Comparison of ENCODE assay signal across 21 cellular contexts in the genomic region with DNA sequence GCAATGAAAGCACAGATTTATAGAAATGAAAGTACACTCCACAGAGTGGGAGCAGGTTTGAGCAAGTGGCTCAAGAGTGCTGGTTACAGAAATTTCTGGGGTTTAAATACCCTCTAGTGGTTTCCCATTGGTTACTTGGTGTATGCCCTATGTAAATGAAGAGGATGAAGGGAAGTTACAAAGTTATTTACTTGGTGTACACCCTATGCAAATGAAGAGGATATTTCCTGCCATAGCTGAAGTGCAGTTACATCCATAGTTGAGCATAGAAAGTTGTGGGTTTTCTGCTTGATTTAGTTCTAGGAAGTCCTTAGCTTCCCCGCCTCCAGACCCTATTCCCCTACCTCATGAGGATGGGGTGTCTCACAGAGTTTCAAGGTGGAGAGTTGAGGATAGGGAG. TPM values are rescaled to one million over a fixed set of nuclear protein-coding genes. Genes with fewer than 3 reads are reported as not detected.
DNase-seq lines count a peak whose midpoint lies in the region; ATAC-seq and TF ChIP-seq lines count a peak whose summit lies in the region.
"Had no signal": no experiment of that assay in that cellular context is flagged by ENCODE, and none has a peak within 500 bp of the region (broad histone marks: within the 10 kb centered on the region; RNA-seq: fewer than 3 reads in every experiment).

No MANE protein-coding gene starts in this region.

- no peak for TF ChIP-seq CTCF in activated CD8-positive, alpha-beta T cell treated with anti-CD3 and anti-CD28 coated beads for 36 hours (IDR thresholded peaks at IDR 0.05)
- no peak for TF ChIP-seq CTCF in thoracic aorta (IDR thresholded peaks at IDR 0.05)
- no peak for TF ChIP-seq CTCF in gastrocnemius medialis (IDR thresholded peaks at IDR 0.05 in 4 of 5, conservative IDR thresholded peaks at IDR 0.05 in 1 of 5)

- H3K4me1 Mint-ChIP-seq in activated CD8-positive, alpha-beta T cell treated with anti-CD3 and anti-CD28 coated beads, Interleukin-2, amount 10 ng/mL, durations not matched to agents 7 days and 5 days (ENCODE audit: low read depth) = peaks cover 11% of the 10 kb centered on the region
- H3K4me1 Mint-ChIP-seq in activated CD8-positive, alpha-beta T cell treated with anti-CD3 and anti-CD28 coated beads for 36 hours (ENCODE audit: low read depth) = peaks cover 10% of the 10 kb centered on the region
- peaks cover 3 to 39% (median 24%) of the 10 kb centered on the region in 4 donors for H3K4me1 Mint-ChIP-seq in CD4-positive, CD25-positive, alpha-beta regulatory T cell
- peaks cover 17% of the 10 kb centered on the region for H3K4me1 Mint-ChIP-seq in T-helper 1 cell treated with Interleukin-12 subunit alpha and Interleukin-12 subunit beta and Interleukin-4 antibody, amounts not matched to agents 30 μg/mL and 1 μg/mL, for 36 hours (ENCODE audit: low read depth)

- H3K9me3 Mint-ChIP-seq in activated CD8-positive, alpha-beta T cell treated with anti-CD3 and anti-CD28 coated beads, Interleukin-2, amount 10 ng/mL, durations not matched to agents 7 days and 5 days (ENCODE audit: insufficient read depth) = peaks cover 4% of the 10 kb centered on the region
- H3K9me3 Mint-ChIP-seq in activated CD8-positive, alpha-beta T cell treated with anti-CD3 and anti-CD28 coated beads for 36 hours = peaks cover 2% of the 10 kb centered on the region
- peaks cover 0 to 4% (median 2%) of the 10 kb centered on the region in 7 donors for H3K9me3 Mint-ChIP-seq in CD4-positive, CD25-positive, alpha-beta regulatory T cell
- H3K9me3 Mint-ChIP-seq in T-helper 1 cell treated with Interleukin-12 subunit alpha and Interleukin-12 subunit beta and Interleukin-4 antibody, amounts not matched to agents 30 μg/mL and 1 μg/mL, for 36 hours = peaks cover 17% of the 10 kb centered on the region

- CTCF ChIA-PET in activated CD8-positive, alpha-beta T cell treated with anti-CD3 and anti-CD28 coated beads, Interleukin-2, amount 10 ng/mL, durations not matched to agents 7 days and 5 days (lab: Charles Lee) = interaction anchor here (1.5 kb wide), 1 partner anchor 10 kb away, joined by 3 read pairs; no protein-coding TSS in a partner anchor
- CTCF ChIA-PET in activated CD8-positive, alpha-beta T cell treated with anti-CD3 and anti-CD28 coated beads for 36 hours (lab: Charles Lee) = interaction anchor here (3.3 kb wide), 1 partner anchor 14 kb away, joined by 10 read pairs; no protein-coding TSS in a partner anchor

- ATAC-seq in activated CD8-positive, alpha-beta T cell treated with anti-CD3 and anti-CD28 coated beads, Interleukin-2, amount 10 ng/mL, durations not matched to agents 7 days and 5 days = no peak
- ATAC-seq in activated CD8-positive, alpha-beta T cell treated with anti-CD3 and anti-CD28 coated beads for 36 hours = no peak
- ATAC-seq in CD4-positive, CD25-positive, alpha-beta regulatory T cell (ENCODE audit: low read depth in 2 of 2) = no peak
- no peak for ATAC-seq in thoracic aorta (ENCODE audit: insufficient number of reproducible peaks, low FRiP score, low read depth)
- ATAC-seq in gastrocnemius medialis = no peak
- ATAC-seq: SK-N-SH treated with all-trans-retinoic acid at 6 μM for 48 hours had no signal

- H3K27me3 Mint-ChIP-seq in activated CD8-positive, alpha-beta T cell treated with anti-CD3 and anti-CD28 coated beads, Interleukin-2, amount 10 ng/mL, durations not matched to agents 7 days and 5 days (ENCODE audit: low read depth) = peaks cover 7% of the 10 kb centered on the region
- peaks cover 2% of the 10 kb centered on the region for H3K27me3 Mint-ChIP-seq in activated CD8-positive, alpha-beta T cell treated with anti-CD3 and anti-CD28 coated beads for 36 hours
- H3K27me3 Mint-ChIP-seq in CD4-positive, CD25-positive, alpha-beta regulatory T cell = peaks cover 5% of the 10 kb centered on the region
- H3K27me3 Mint-ChIP-seq in T-helper 1 cell treated with Interleukin-12 subunit alpha and Interleukin-12 subunit beta and Interleukin-4 antibody, amounts not matched to agents 30 μg/mL and 1 μg/mL, for 36 hours (ENCODE audit: low read depth) = no peaks in the 10 kb centered on the region

- H3K36me3 Mint-ChIP-seq in activated CD8-positive, alpha-beta T cell treated with anti-CD3 and anti-CD28 coated beads, Interleukin-2, amount 10 ng/mL, durations not matched to agents 7 days and 5 days (ENCODE audit: low read depth) = no peaks in the 10 kb centered on the region
- no peaks in the 10 kb centered on the region for H3K36me3 Mint-ChIP-seq in activated CD8-positive, alpha-beta T cell treated with anti-CD3 and anti-CD28 coated beads for 36 hours (ENCODE audit: low read depth)
- no peaks in the 10 kb centered on the region for H3K36me3 Mint-ChIP-seq in CD4-positive, CD25-positive, alpha-beta regulatory T cell
- H3K36me3 Mint-ChIP-seq in T-helper 1 cell treated with Interleukin-12 subunit alpha and Interleukin-12 subunit beta and Interleukin-4 antibody, amounts not matched to agents 30 μg/mL and 1 μg/mL, for 36 hours (ENCODE audit: low read depth) = no peaks in the 10 kb centered on the region

- H3K4me1 ChIP-seq in CD4-positive, CD25-positive, alpha-beta regulatory T cell (ENCODE audit: control insufficient read depth, insufficient read depth, low read length, poor library complexity, severe bottlenecking) = no peaks in the 10 kb centered on the region
- H3K4me1 ChIP-seq in thoracic aorta (ENCODE audit: control insufficient read depth in 1 of 2, low read depth in 2 of 2) (peaks cover 7 to 26% of the 10 kb centered on the region in 2 donors), gastrocnemius medialis (no peaks in the 10 kb centered on the region)
- H3K4me1 ChIP-seq: HAP-1, Peyer's patch had no signal

- H3K27ac ChIP-seq in CD4-positive, CD25-positive, alpha-beta regulatory T cell (ENCODE audit: insufficient read depth, low read length, poor library complexity, severe bottlenecking) = no peak overlapping the region
- H3K27ac ChIP-seq in thoracic aorta (peak overlapping the region; percentile 66 to 76), gastrocnemius medialis (no peak overlapping the region)
- H3K27ac ChIP-seq: HL-60, Peyer's patch had no signal

- H3K27me3 ChIP-seq in CD4-positive, CD25-positive, alpha-beta regulatory T cell (ENCODE audit: control insufficient read depth, insufficient read depth, low read length) = no peaks in the 10 kb centered on the region
- H3K27me3 ChIP-seq in thoracic aorta (replicated peaks; ENCODE audit: insufficient read depth) (no peaks in the 10 kb centered on the region), gastrocnemius medialis (no peaks in the 10 kb centered on the region)
- H3K27me3 ChIP-seq: Peyer's patch had no signal

- no peak for TF ChIP-seq POLR2A in gastrocnemius medialis (IDR thresholded peaks at IDR 0.05)

- POLR2A ChIA-PET in activated CD8-positive, alpha-beta T cell treated with anti-CD3 and anti-CD28 coated beads, Interleukin-2, amount 10 ng/mL, durations not matched to agents 7 days and 5 days (lab: Charles Lee) = no interaction called here
- POLR2A ChIA-PET in activated CD8-positive, alpha-beta T cell treated with anti-CD3 and anti-CD28 coated beads for 36 hours (lab: Charles Lee) = no interaction called here

- no peaks in the 10 kb centered on the region for H3K9me3 ChIP-seq in CD4-positive, CD25-positive, alpha-beta regulatory T cell (ENCODE audit: control insufficient read depth in 2 of 2, low read length in 2 of 2)
- no peaks in the 10 kb centered on the region for H3K9me3 ChIP-seq in thoracic aorta
- no peaks in the 10 kb centered on the region for H3K9me3 ChIP-seq in gastrocnemius medialis
- H3K9me3 ChIP-seq: HAP-1, Peyer's patch had no signal

- in situ Hi-C loops in gastrocnemius medialis (cut with MboI; ENCODE audit: low sequenced_read_pairs in 4 of 4) = no loop called here

- intact Hi-C loops in activated CD8-positive, alpha-beta T cell treated with anti-CD3 and anti-CD28 coated beads for 36 hours (cut with micrococcal nuclease) = no loop called here
- intact Hi-C loops in gastrocnemius medialis (cut with DNase I; ENCODE audit: low total_unique reads) = no loop called here

- DNase-seq in activated CD8-positive, alpha-beta T cell treated with anti-CD3 and anti-CD28 coated beads, Interleukin-2, amount 10 ng/mL, durations not matched to agents 7 days and 5 days = no peak
- DNase-seq in activated CD8-positive, alpha-beta T cell treated with anti-CD3 and anti-CD28 coated beads for 36 hours = no peak
- DNase-seq in CD4-positive, CD25-positive, alpha-beta regulatory T cell = peak in 1 of 3 donors; percentile 49
- DNase-seq in thoracic aorta (ENCODE audit: low spot score) = no peak
- DNase-seq in NCI-H69 (lab: John Stamatoyannopoulos, UW) = no peak
- no peak for DNase-seq in gastrocnemius medialis
- no peak for DNase-seq in foreskin melanocyte
- DNase-seq: COR-L47, DMS79, KG1, NCI-H1694, NCI-H2081, NCI-H2171, NCI-H345, NCI-H524, NCI-H82, Peyer's patch had no signal

- H3K27ac Mint-ChIP-seq in activated CD8-positive, alpha-beta T cell treated with anti-CD3 and anti-CD28 coated beads, Interleukin-2, amount 10 ng/mL, durations not matched to agents 7 days and 5 days = peak overlapping the region; percentile 58
- no peak overlapping the region for H3K27ac Mint-ChIP-seq in activated CD8-positive, alpha-beta T cell treated with anti-CD3 and anti-CD28 coated beads for 36 hours
- H3K27ac Mint-ChIP-seq in CD4-positive, CD25-positive, alpha-beta regulatory T cell = peak overlapping the region in 2 of 3 donors; percentile 49 to 75
- H3K27ac Mint-ChIP-seq in T-helper 1 cell treated with Interleukin-12 subunit alpha and Interleukin-12 subunit beta and Interleukin-4 antibody, amounts not matched to agents 30 μg/mL and 1 μg/mL, for 36 hours = peak overlapping the region; percentile 32

- peak overlapping the region; percentile 2 for H3K4me3 ChIP-seq in CD4-positive, CD25-positive, alpha-beta regulatory T cell (ENCODE audit: low read depth, low read length)
- H3K4me3 ChIP-seq in thoracic aorta (no peak overlapping the region), gastrocnemius medialis (no peak overlapping the region)
- H3K4me3 ChIP-seq: HAP-1, Peyer's patch had no signal

- H3K36me3 ChIP-seq in CD4-positive, CD25-positive, alpha-beta regulatory T cell (ENCODE audit: control insufficient read depth, insufficient read depth, low read length) = no peaks in the 10 kb centered on the region
- H3K36me3 ChIP-seq in thoracic aorta = no peaks in the 10 kb centered on the region
- H3K36me3 ChIP-seq in gastrocnemius medialis = no peaks in the 10 kb centered on the region
- H3K36me3 ChIP-seq: HAP-1, Peyer's patch had no signal

- H3K4me3 Mint-ChIP-seq in activated CD8-positive, alpha-beta T cell treated with anti-CD3 and anti-CD28 coated beads, Interleukin-2, amount 10 ng/mL, durations not matched to agents 7 days and 5 days = no peak overlapping the region
- no peak overlapping the region for H3K4me3 Mint-ChIP-seq in activated CD8-positive, alpha-beta T cell treated with anti-CD3 and anti-CD28 coated beads for 36 hours
- H3K4me3 Mint-ChIP-seq in CD4-positive, CD25-positive, alpha-beta regulatory T cell = peak overlapping the region in 2 of 4 donors; percentile 1 to 28
- H3K4me3 Mint-ChIP-seq in T-helper 1 cell treated with Interleukin-12 subunit alpha and Interleukin-12 subunit beta and Interleukin-4 antibody, amounts not matched to agents 30 μg/mL and 1 μg/mL, for 36 hours = no peak overlapping the region

RNA-seq across cellular contexts. Expression of a gene that starts 22.7 kb away (rescaled TPM):
- not detected for total RNA-seq in activated CD8-positive, alpha-beta T cell treated with anti-CD3 and anti-CD28 coated beads, Interleukin-2, amount 10 ng/mL, durations not matched to agents 7 days and 5 days
- under 1 TPM in 1 of 2 experiments, not detected in 1; 0.09 TPM for total RNA-seq in activated CD8-positive, alpha-beta T cell treated with anti-CD3 and anti-CD28 coated beads for 36 hours
- 15.6 TPM for total RNA-seq in CD4-positive, CD25-positive, alpha-beta regulatory T cell
- polyA plus RNA-seq in CD4-positive, CD25-positive, alpha-beta regulatory T cell = 10 to 100 TPM in 2 of 4 donors, 1 to 10 TPM in 1, under 1 TPM in 1; 0.81 to 17.3 (median 9.3) TPM
- 1 to 10 TPM in 1 of 2 donors, under 1 TPM in 1; under 0.01 to 3.6 TPM for total RNA-seq in thoracic aorta
- under 1 TPM in 1 of 4 donors, not detected in 3; 0.32 TPM for total RNA-seq in gastrocnemius medialis

Comparison
In these comparisons a context has a peak if more than half of its experiments do, and no peak if none do; other contexts are left out.
1. H3K27ac ChIP-seq: peak in thoracic aorta (2 of 2); none in CD4-positive, CD25-positive, alpha-beta regulatory T cell (single experiment) and gastrocnemius medialis (0 of 4).